ENCODE assay signal across 1 cellular context in genomic region chr6:18099501-18099900, GRCh38.
TF ChIP-seq lines count a peak whose summit lies in the region.

No MANE protein-coding gene starts in this region.

TF ChIP-seq in K562, 482 proteins besides CTCF, POLR2A, EP300 and RAD21 (continued from another document):
- TF ChIP-seq E2F6 (IDR thresholded peaks at IDR 0.05; ENCODE audit: borderline replicate concordance in 1 of 2, extremely low read depth in 1 of 2, insufficient read depth in 1 of 2, insufficient read length in 1 of 2, low read depth in 1 of 2, low read length in 1 of 2, poor library complexity in 1 of 2, severe bottlenecking in 1 of 2) (no peak), HDAC1 (IDR thresholded peaks at IDR 0.05) (no peak), ZNF263 (CRISPR knock-in tag; IDR thresholded peaks at IDR 0.05; ENCODE audit: borderline replicate concordance) (no peak), ZNF57 (CRISPR knock-in tag; IDR thresholded peaks at IDR 0.05) (no peak), SFPQ (IDR thresholded peaks at IDR 0.05; ENCODE audit: low read depth, low read length) (no peak), CLOCK (CRISPR knock-in tag; IDR thresholded peaks at IDR 0.05; ENCODE audit: borderline replicate concordance) (no peak), ZBTB5 (IDR thresholded peaks at IDR 0.05) (no peak)
